ENCODE assay signal across 10 cellular contexts in the genomic region with DNA sequence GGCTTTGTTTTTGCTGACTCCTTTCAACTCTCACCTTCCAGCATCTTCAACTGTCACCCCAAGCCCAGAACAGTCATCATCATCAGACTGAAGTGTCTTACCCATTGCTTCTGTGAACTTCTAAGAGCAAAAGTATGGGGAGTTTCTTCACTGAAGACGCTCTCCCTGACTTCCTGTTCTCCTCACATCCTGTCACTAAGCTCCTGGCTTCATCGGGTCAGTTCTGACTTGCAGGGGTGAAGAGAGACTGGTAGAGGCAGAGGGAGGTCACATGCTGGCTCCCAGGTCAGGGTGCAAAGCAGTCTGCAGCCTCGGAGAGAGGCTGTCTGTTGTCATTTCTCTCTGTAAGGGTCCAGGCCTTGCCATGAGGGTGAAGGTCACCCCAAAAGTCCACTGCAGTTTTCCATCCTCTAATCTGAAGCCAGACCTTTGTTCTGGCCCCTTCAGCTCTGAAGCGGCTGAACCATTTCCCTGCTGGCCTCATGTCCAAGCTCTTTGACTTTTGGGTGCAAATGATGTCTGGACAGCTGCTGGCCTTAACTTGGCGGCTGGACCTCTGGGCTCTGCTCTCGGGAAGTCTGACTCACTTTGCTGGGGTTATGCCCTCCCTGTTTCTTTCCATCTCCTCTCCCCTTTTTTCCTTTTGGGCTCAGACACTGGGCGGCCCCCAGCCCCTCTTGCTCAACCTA.
A peak's percentile ranks its signal among the peaks of the same experiment; 100 is the strongest.
DNase-seq lines count a peak whose midpoint lies in the region; ATAC-seq and TF ChIP-seq lines count a peak whose summit lies in the region.
"Had no signal": no experiment of that assay in that cellular context is flagged by ENCODE, and none has a peak within 500 bp of the region (broad histone marks: within the 10 kb centered on the region; RNA-seq: fewer than 3 reads in every experiment).

No MANE protein-coding gene starts in this region.

- no peak overlapping the region for H3K18ac ChIP-seq in IMR-90 (ENCODE audit: low read depth, low read length)

- no peak overlapping the region for H3K27ac ChIP-seq in IMR-90 (ENCODE audit: insufficient read depth, low read length)
- peak overlapping the region in 3 of 4 donors; percentile 28 to 51 (median 43) for H3K27ac ChIP-seq in gastroesophageal sphincter
- peak overlapping the region; percentile 30 to 69 (median 52) for H3K27ac ChIP-seq in gastrocnemius medialis

- no peak for TF ChIP-seq CTCF in IMR-90 (conservative IDR thresholded peaks at IDR 0.05; ENCODE audit: low read depth, low read length)
- no peak for TF ChIP-seq CTCF in gastroesophageal sphincter (IDR thresholded peaks at IDR 0.05)
- TF ChIP-seq CTCF in gastrocnemius medialis (IDR thresholded peaks at IDR 0.05 in 4 of 5, conservative IDR thresholded peaks at IDR 0.05 in 1 of 5) = no peak

- no peak overlapping the region; the same call in 1 of the 2 replicates for H4K91ac ChIP-seq in IMR-90 (ENCODE audit: insufficient read depth, low read depth, low read length)

- no peak overlapping the region for H2AK5ac ChIP-seq in IMR-90 (ENCODE audit: low read depth, low read length)

- no peaks in the 10 kb centered on the region for H4K20me1 ChIP-seq in IMR-90 (ENCODE audit: insufficient read depth, low read length)

- H3K4me2 ChIP-seq in IMR-90 (ENCODE audit: low read depth, low read length) = no peak overlapping the region

- no peak overlapping the region for H2BK5ac ChIP-seq in IMR-90 (ENCODE audit: low read depth, low read length, poor library complexity, severe bottlenecking)

- peaks cover 8% of the 10 kb centered on the region; the same call in 1 of the 2 replicates for H3K4me1 ChIP-seq in IMR-90 (ENCODE audit: control insufficient read depth, insufficient read depth, low read length)
- H3K4me1 ChIP-seq in gastroesophageal sphincter = peaks cover 0 to 15% (median 0%) of the 10 kb centered on the region in 3 donors
- H3K4me1 ChIP-seq in gastrocnemius medialis = peaks cover 12 to 21% of the 10 kb centered on the region in 2 donors

- H3K4me1 Mint-ChIP-seq in T-cell = peaks cover 27 to 34% (median 28%) of the 10 kb centered on the region in 3 donors

- no peak overlapping the region for H2BK20ac ChIP-seq in IMR-90 (ENCODE audit: low read depth, low read length)

- H3K9me1 ChIP-seq in IMR-90 (ENCODE audit: insufficient read depth, low read length) = no peaks in the 10 kb centered on the region

- DNase-seq in IMR-90 (peak; percentile 11), T-cell (no peak), gastrocnemius medialis (peak; percentile 15 to 63), NCI-H748 treated with DMSO at 0.1 percent for 48 hours (lab: John Stamatoyannopoulos, UW) (no peak), CD1c-positive myeloid dendritic cell (ENCODE audit: extremely low spot score) (no peak), Kasumi-1 (lab: John Stamatoyannopoulos, UW) (no peak)
- DNase-seq: islet precursor cell, MM.1S had no signal

- H2BK120ac ChIP-seq in IMR-90 (ENCODE audit: low read depth, low read length) = no peak overlapping the region

- no peak overlapping the region for H4K5ac ChIP-seq in IMR-90 (ENCODE audit: low read depth, low read length)

- no peak overlapping the region for H3K56ac ChIP-seq in IMR-90 (ENCODE audit: extremely low read depth, insufficient read depth, low read length)

- H3K9ac ChIP-seq in IMR-90 (ENCODE audit: low read depth, low read length) = no peak overlapping the region

- H3K27me3 ChIP-seq in IMR-90 (ENCODE audit: control insufficient read depth, insufficient read depth, low read length) = no peaks in the 10 kb centered on the region
- no peaks in the 10 kb centered on the region for H3K27me3 ChIP-seq in gastroesophageal sphincter
- no peaks in the 10 kb centered on the region for H3K27me3 ChIP-seq in gastrocnemius medialis

- in situ Hi-C loops in IMR-90 (cut with MboI; ENCODE audit: low sequenced_read_pairs) (loop anchor here (5.0 to 25.0 kb wide), 2 partner anchors 289 to 474 kb away; no protein-coding TSS in a partner anchor), gastrocnemius medialis (cut with MboI; ENCODE audit: low sequenced_read_pairs in 4 of 4) (loop anchor here in 3 of 4 donors (5.0 to 25.0 kb wide), 6 partner anchors 124 to 899 kb away; no protein-coding TSS in a partner anchor)

- no peak overlapping the region for H3K23ac ChIP-seq in IMR-90 (ENCODE audit: low read depth, low read length)

- dilution Hi-C loops in IMR-90 (cut with HindIII; ENCODE audit: low sequenced_read_pairs, unreplicated experiment) = no loop called here

- H3K4ac ChIP-seq in IMR-90 (ENCODE audit: low read depth, low read length) = no peak overlapping the region

- no peak overlapping the region for H3K4me3 ChIP-seq in IMR-90 (ENCODE audit: insufficient read depth, low read depth, low read length)
- no peak overlapping the region for H3K4me3 ChIP-seq in gastroesophageal sphincter
- no peak overlapping the region for H3K4me3 ChIP-seq in gastrocnemius medialis

- no peak for ATAC-seq in IMR-90 (ENCODE audit: low read depth)
- peak in 3 of 4 experiments; percentile 36 to 41 (median 37) for ATAC-seq in T-cell (replicated peaks in 1 of 4)
- ATAC-seq in gastroesophageal sphincter = peak; percentile 44
- ATAC-seq in gastrocnemius medialis = peak in 1 of 2 donors; percentile 35

- peak overlapping the region; percentile 55 to 71 for H3K27ac Mint-ChIP-seq in T-cell
- H3K27ac Mint-ChIP-seq: progenitor cell of endocrine pancreas had no signal

- 46% methylated on average over 4 of the region's 7 CpGs; no CpG with 5 or more reads in 1 of the 2 experiments for WGBS in IMR-90 (ENCODE audit: extremely low coverage in 2 of 2, insufficient read length in 1 of 2), 2 experiments
- WGBS in gastroesophageal sphincter (ENCODE audit: low coverage in 1 of 2), 2 donors = 38 to 70% methylated on average over 3 to 6 of the region's 7 CpGs

- POLR2A ChIA-PET in IMR-90 (lab: Charles Lee; ENCODE audit: unreplicated experiment) = no interaction called here
- POLR2A ChIA-PET in T-cell (lab: Charles Lee) = no interaction called here

- H3K36me3 ChIP-seq in IMR-90 (ENCODE audit: control insufficient read depth, insufficient read depth, low read length) (no peaks in the 10 kb centered on the region), gastroesophageal sphincter (no peaks in the 10 kb centered on the region), gastrocnemius medialis (no peaks in the 10 kb centered on the region)

- no peak overlapping the region for H2AK9ac ChIP-seq in IMR-90 (replicated peaks; ENCODE audit: low read depth, low read length, poor library complexity)

- H3K27me3 Mint-ChIP-seq in T-cell = peaks cover 2 to 3% of the 10 kb centered on the region in 2 donors

- intact Hi-C loops in IMR-90 (cut with micrococcal nuclease) = loop anchor here (2.0 kb wide), 1 partner anchor 493 kb away; no protein-coding TSS in a partner anchor
- intact Hi-C loops in gastrocnemius medialis (cut with DNase I; ENCODE audit: low total_unique reads) = loop anchor here (2.0 to 5.0 kb wide), 3 partner anchors 79 to 474 kb away; no protein-coding TSS in a partner anchor

- no peak overlapping the region for H4K8ac ChIP-seq in IMR-90 (ENCODE audit: low read depth in 2 of 2, low read length in 2 of 2)

- CTCF ChIA-PET in IMR-90 (lab: Yijun Ruan, JAX) (interaction anchor here (2.4 kb wide), 1 partner anchor 120 kb away, joined by 5 read pairs; no protein-coding TSS in a partner anchor), T-cell (lab: Charles Lee) (interaction anchor here (0.5 to 3.1 kb wide), 13 partner anchors 9 to 480 kb away, joined by 3 to 27 read pairs (median 4); no protein-coding TSS in a partner anchor)

- TF ChIP-seq RAD21 in IMR-90 (IDR thresholded peaks at IDR 0.05; ENCODE audit: low read length) = no peak

- TF ChIP-seq POLR2A in IMR-90 (IDR thresholded peaks at IDR 0.05; ENCODE audit: low read depth, low read length) (no peak), gastroesophageal sphincter (IDR thresholded peaks at IDR 0.05) (no peak), gastrocnemius medialis (IDR thresholded peaks at IDR 0.05) (no peak)

- no peak for TF ChIP-seq EP300 in gastroesophageal sphincter (IDR thresholded peaks at IDR 0.05)

- H3K14ac ChIP-seq in IMR-90 (replicated peaks; ENCODE audit: low read depth, low read length) = no peak overlapping the region

- no TSS peak for BruUV-seq in IMR-90 (replicated peaks; lab: Mats Ljungman, UMichigan)

- H3K9me3 ChIP-seq in IMR-90 (ENCODE audit: control insufficient read depth, insufficient read depth, low read length) (no peaks in the 10 kb centered on the region), gastroesophageal sphincter (no peaks in the 10 kb centered on the region), gastrocnemius medialis (no peaks in the 10 kb centered on the region)

- H2BK15ac ChIP-seq in IMR-90 (ENCODE audit: low read depth, low read length) = no peak overlapping the region; the same call in 2 of the 3 replicates

- peak overlapping the region; percentile 62 for H2AFZ ChIP-seq in IMR-90 (replicated peaks; ENCODE audit: low read length, poor library complexity)

- no peaks in the 10 kb centered on the region for H3K36me3 Mint-ChIP-seq in T-cell

- peak overlapping the region in 1 of 3 donors; percentile 13 for H3K4me3 Mint-ChIP-seq in T-cell

- H3K79me1 ChIP-seq in IMR-90 (ENCODE audit: low read depth in 1 of 2, low read length in 2 of 2) = no peaks in the 10 kb centered on the region

- H3K9me3 Mint-ChIP-seq in T-cell = no peaks in the 10 kb centered on the region

TF ChIP-seq in IMR-90, 13 proteins besides CTCF, POLR2A, EP300 and RAD21:
- no peak for TF ChIP-seq RCOR1 (IDR thresholded peaks at IDR 0.05; ENCODE audit: insufficient replicate concordance, low read length)

Comparison
In these comparisons a context has a peak if more than half of its experiments do, and no peak if none do; other contexts are left out.
1. DNase-seq: peak in IMR-90 (single experiment) and gastrocnemius medialis (2 of 2); none in T-cell (0 of 34), NCI-H748 treated with DMSO at 0.1 percent for 48 hours (single experiment), CD1c-positive myeloid dendritic cell (single experiment) and Kasumi-1 (0 of 2).